Comparison of ENCODE assay signal across 12 cellular contexts in genomic region chr2:3585239-3586109, GRCh38. TPM values are rescaled to one million over a fixed set of nuclear protein-coding genes. Genes with fewer than 3 reads are reported as not detected.
DNase-seq lines count a peak whose midpoint lies in the region; ATAC-seq and TF ChIP-seq lines count a peak whose summit lies in the region.
"Had no signal": no experiment of that assay in that cellular context is flagged by ENCODE, and none has a peak within 500 bp of the region (broad histone marks: within the 10 kb centered on the region; RNA-seq: fewer than 3 reads in every experiment).

No MANE protein-coding gene starts in this region.

- peaks cover 0 to 35% of the 10 kb centered on the region in 2 donors for H3K36me3 ChIP-seq in left lung
- peaks cover 17 to 29% (median 21%) of the 10 kb centered on the region in 5 donors for H3K36me3 ChIP-seq in subcutaneous abdominal adipose tissue (ENCODE audit: control insufficient read depth in 5 of 5, insufficient read depth in 5 of 5, low read length in 5 of 5)

- H3K9me3 ChIP-seq in left lung (no peaks in the 10 kb centered on the region), subcutaneous abdominal adipose tissue (ENCODE audit: control insufficient read depth in 5 of 5, low read length in 5 of 5) (no peaks in the 10 kb centered on the region)

- DNase-seq in NCI-H2227 (lab: John Stamatoyannopoulos, UW; ENCODE audit: unreplicated experiment) (peak; percentile 51), left lung (no peak), G401 (ENCODE audit: low spot score) (no peak), DMS79 (lab: John Stamatoyannopoulos, UW) (no peak), foreskin melanocyte (no peak)
- DNase-seq: activated effector memory CD4-positive, alpha-beta T cell treated with anti-CD3 and anti-CD28 coated beads, Interleukin-2, amount 50 U/mL, for 16 hours; NCI-H1694 treated with DMSO at 0.1 percent for 48 hours had no signal

- TF ChIP-seq CTCF in left lung (IDR thresholded peaks at IDR 0.05), result no peak

- H3K4me3 ChIP-seq in left lung (no peak overlapping the region), subcutaneous abdominal adipose tissue (ENCODE audit: low read depth in 1 of 5, low read length in 5 of 5) (peak overlapping the region; percentile 2 to 51 (median 46))
- H3K4me3 ChIP-seq: skin epidermis had no signal

- intact Hi-C loops in left lung (cut with DNase I), result no loop called here

- ATAC-seq in left lung (peak; percentile 57), HG03175 (IDR thresholded peaks at IDR 0.05; ENCODE audit: unreplicated experiment) (no peak)

- H3K27ac ChIP-seq in cingulate gyrus (ENCODE audit: low read depth, low read length) (peak overlapping the region; percentile 57), left lung (peak overlapping the region; percentile 56 to 71), subcutaneous abdominal adipose tissue (ENCODE audit: low read depth, low read length) (peak overlapping the region; percentile 90)

- H3K27me3 ChIP-seq in left lung (no peaks in the 10 kb centered on the region), subcutaneous abdominal adipose tissue (ENCODE audit: control insufficient read depth in 5 of 5, insufficient read depth in 4 of 5, low read length in 5 of 5) (peaks cover 0 to 4% (median 0%) of the 10 kb centered on the region in 5 donors)

- H3K4me1 ChIP-seq in left lung (no peaks in the 10 kb centered on the region), subcutaneous abdominal adipose tissue (ENCODE audit: control insufficient read depth in 5 of 5, insufficient read depth in 5 of 5, low read length in 5 of 5) (peaks cover 4 to 34% (median 16%) of the 10 kb centered on the region in 5 donors)

- H3K9ac ChIP-seq in subcutaneous abdominal adipose tissue (ENCODE audit: low read length in 5 of 5), result peak overlapping the region in 3 of 5 donors; percentile 37 to 91 (median 56)

- in situ Hi-C loops in G401 (cut with HindIII; ENCODE audit: low sequenced_read_pairs), result no loop called here

RNA-seq across cellular contexts. Expression of gene COLEC11, which starts 9.4 kb away (rescaled TPM):
- 1 to 10 TPM in 1 of 2 donors, under 1 TPM in 1; 0.84 to 1.4 TPM for total RNA-seq in left lung
- 2.1 TPM in 1 of 2 replicates, not detected in the other for total RNA-seq in G401 (2014; rRNA removed; shearing (Covaris generic))
- total RNA-seq: T-helper 1 cell treated with Interleukin-12 subunit alpha and Interleukin-12 subunit beta and Interleukin-4 antibody, amounts not matched to agents 30 ng/mL and 1 ng/mL, for 36 hours had no signal

RNA-seq across cellular contexts. Expression of gene RPS7, which starts 10.4 kb away (rescaled TPM):
- total RNA-seq in left lung, result 1,000 to 10,000 TPM in 1 of 2 donors, 100 to 1,000 TPM in 1; 909 to 1,079 TPM
- total RNA-seq in G401 (2014; rRNA removed; shearing (Covaris generic)), result 3,161 and 4,026 TPM in 2 replicates

RNA-seq across cellular contexts. Expression of gene RNASEH1, which starts 27.3 kb away (rescaled TPM):
- 10 to 100 TPM; 16.1 to 22.8 TPM for total RNA-seq in left lung
- 36.6 and 41.7 TPM in 2 replicates for total RNA-seq in G401 (2014; rRNA removed; shearing (Covaris generic))

Comparison
In these comparisons a context has a peak if more than half of its experiments do, and no peak if none do; other contexts are left out.
1. H3K4me3 ChIP-seq: peak in subcutaneous abdominal adipose tissue (5 of 5); none in left lung (0 of 2).
2. Peak in every context shown above with its lines, with median percentiles within 50 percentile points of each other: H3K27ac ChIP-seq.